Comparison of ENCODE assay signal across 1 cellular context in genomic region chr3:41507336-41508062, GRCh38.
TF ChIP-seq lines count a peak whose summit lies in the region.

No MANE protein-coding gene starts in this region.

TF ChIP-seq in GM23338, 12 proteins besides CTCF, POLR2A, EP300 and RAD21 (continued from another document):
- TF ChIP-seq, protein P1, sequence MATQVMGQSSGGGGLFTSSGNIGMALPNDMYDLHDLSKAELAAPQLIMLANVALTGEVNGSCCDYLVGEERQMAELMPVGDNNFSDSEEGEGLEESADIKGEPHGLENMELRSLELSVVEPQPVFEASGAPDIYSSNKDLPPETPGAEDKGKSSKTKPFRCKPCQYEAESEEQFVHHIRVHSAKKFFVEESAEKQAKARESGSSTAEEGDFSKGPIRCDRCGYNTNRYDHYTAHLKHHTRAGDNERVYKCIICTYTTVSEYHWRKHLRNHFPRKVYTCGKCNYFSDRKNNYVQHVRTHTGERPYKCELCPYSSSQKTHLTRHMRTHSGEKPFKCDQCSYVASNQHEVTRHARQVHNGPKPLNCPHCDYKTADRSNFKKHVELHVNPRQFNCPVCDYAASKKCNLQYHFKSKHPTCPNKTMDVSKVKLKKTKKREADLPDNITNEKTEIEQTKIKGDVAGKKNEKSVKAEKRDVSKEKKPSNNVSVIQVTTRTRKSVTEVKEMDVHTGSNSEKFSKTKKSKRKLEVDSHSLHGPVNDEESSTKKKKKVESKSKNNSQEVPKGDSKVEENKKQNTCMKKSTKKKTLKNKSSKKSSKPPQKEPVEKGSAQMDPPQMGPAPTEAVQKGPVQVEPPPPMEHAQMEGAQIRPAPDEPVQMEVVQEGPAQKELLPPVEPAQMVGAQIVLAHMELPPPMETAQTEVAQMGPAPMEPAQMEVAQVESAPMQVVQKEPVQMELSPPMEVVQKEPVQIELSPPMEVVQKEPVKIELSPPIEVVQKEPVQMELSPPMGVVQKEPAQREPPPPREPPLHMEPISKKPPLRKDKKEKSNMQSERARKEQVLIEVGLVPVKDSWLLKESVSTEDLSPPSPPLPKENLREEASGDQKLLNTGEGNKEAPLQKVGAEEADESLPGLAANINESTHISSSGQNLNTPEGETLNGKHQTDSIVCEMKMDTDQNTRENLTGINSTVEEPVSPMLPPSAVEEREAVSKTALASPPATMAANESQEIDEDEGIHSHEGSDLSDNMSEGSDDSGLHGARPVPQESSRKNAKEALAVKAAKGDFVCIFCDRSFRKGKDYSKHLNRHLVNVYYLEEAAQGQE (IDR thresholded peaks at IDR 0.05; ENCODE audit: unreplicated experiment) = no peak
